20 cellular contexts compared by ENCODE assay signal in the genomic region with DNA sequence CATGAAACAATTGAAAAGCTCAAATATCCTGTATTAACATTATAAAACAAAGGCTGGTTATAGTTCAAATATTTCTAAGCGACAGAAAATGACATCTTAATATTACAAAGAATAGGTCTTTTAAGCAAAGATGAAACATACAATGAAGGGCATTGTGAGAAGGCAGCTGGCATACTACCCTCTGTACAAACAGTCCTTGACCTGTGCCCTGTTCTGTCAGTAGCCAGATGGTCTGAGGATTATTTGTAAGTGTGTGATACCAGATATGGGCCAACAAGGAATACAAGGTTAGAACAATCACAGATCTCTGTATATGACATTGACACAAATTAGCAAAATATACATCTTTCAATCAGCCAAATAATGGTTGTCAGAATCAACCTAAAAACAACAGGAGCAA.
DNase-seq lines count a peak whose midpoint lies in the region; ATAC-seq lines count a peak whose summit lies in the region.
"Had no signal": no experiment of that assay in that cellular context is flagged by ENCODE, and none has a peak within 500 bp of the region (broad histone marks: within the 10 kb centered on the region; RNA-seq: fewer than 3 reads in every experiment).

No MANE protein-coding gene starts in this region.

- ATAC-seq in HG03342 (IDR thresholded peaks at IDR 0.05; ENCODE audit: unreplicated experiment) (no peak), HG03457 (IDR thresholded peaks at IDR 0.05; ENCODE audit: unreplicated experiment) (no peak)
- ATAC-seq: activated CD8-positive, alpha-beta memory T cell treated with anti-CD3 and anti-CD28 coated beads, Interleukin-2, amount 10 ng/mL, durations not matched to agents 7 days and 5 days; activated T-cell treated with anti-CD3 and anti-CD28 coated beads, Interleukin-2, amount 50 U/mL, for 4 hours; gastrocnemius medialis; HCT116; stimulated activated naive B cell treated with anti-CD40 and anti-IgM and Interleukin-4, amounts not matched to agents 10 μg/mL and 1 μg/mL and 100 μg/mL, for 72 hours had no signal

- DNase-seq in DMS53 (lab: John Stamatoyannopoulos, UW) (peak; percentile 91), NCI-H146 treated with DMSO at 0.1 percent for 48 hours (lab: John Stamatoyannopoulos, UW; ENCODE audit: unreplicated experiment) (peak; percentile 98), NCI-H524 treated with DMSO at 0.1 percent for 48 hours (lab: John Stamatoyannopoulos, UW) (peak; percentile 69), SHP77 (lab: John Stamatoyannopoulos, UW) (peak; percentile 85 to 88), Kasumi-1 (lab: John Stamatoyannopoulos, UW) (no peak)
- DNase-seq: activated CD4-positive, alpha-beta T cell treated with anti-CD3 and anti-CD28 coated beads, Interleukin-2, amount 50 U/mL, for 4 hours; activated CD8-positive, alpha-beta memory T cell treated with anti-CD3 and anti-CD28 coated beads, Interleukin-2, amount 10 ng/mL, durations not matched to agents 7 days and 5 days; activated gamma-delta T cell treated with Interleukin-2 at 50 U/mL for 16 hours; activated naive CD8-positive, alpha-beta T cell treated with anti-CD3 and anti-CD28 coated beads, Interleukin-2, amount 10 ng/mL, durations not matched to agents 7 days and 5 days; activated T-cell treated with anti-CD3 and anti-CD28 coated beads, Interleukin-2, amount 50 U/mL, for 4 hours; aorta; C1 segment of cervical spinal cord; gastrocnemius medialis; NCI-H526 treated with DMSO at 0.1 percent for 48 hours; small intestine; stimulated activated naive B cell treated with anti-CD40 and anti-IgM and Interleukin-4, amounts not matched to agents 10 μg/mL and 1 μg/mL and 100 μg/mL, for 72 hours; substantia nigra had no signal

Comparison
In these comparisons a context has a peak if more than half of its experiments do, and no peak if none do; other contexts are left out.
1. DNase-seq: peak in DMS53 (single experiment), NCI-H146 treated with DMSO at 0.1 percent for 48 hours (single experiment), NCI-H524 treated with DMSO at 0.1 percent for 48 hours (single experiment) and SHP77 (2 of 2); none in Kasumi-1 (0 of 2).